12 cellular contexts compared by ENCODE assay signal in genomic region chr10:118564652-118565051, GRCh38. TPM values are rescaled to one million over a fixed set of nuclear protein-coding genes. Genes with fewer than 3 reads are reported as not detected.
DNase-seq lines count a peak whose midpoint lies in the region; ATAC-seq and TF ChIP-seq lines count a peak whose summit lies in the region.
"Had no signal": no experiment of that assay in that cellular context is flagged by ENCODE, and none has a peak within 500 bp of the region (broad histone marks: within the 10 kb centered on the region; RNA-seq: fewer than 3 reads in every experiment).

No MANE protein-coding gene starts in this region.

- no peaks in the 10 kb centered on the region for H3K36me3 Mint-ChIP-seq in neural crest cell (ENCODE audit: low read depth)

- no peaks in the 10 kb centered on the region for H3K4me1 Mint-ChIP-seq in neural crest cell

- peak; percentile 78 for DNase-seq in DMS 273 (lab: John Stamatoyannopoulos, UW; ENCODE audit: unreplicated experiment)
- DNase-seq in DMS 273 treated with DMSO at 0.1 percent for 48 hours (lab: John Stamatoyannopoulos, UW), result no peak
- peak; percentile 44 for DNase-seq in NCI-H146 (lab: John Stamatoyannopoulos, UW)
- DNase-seq in dermis blood vessel endothelial cell, result peak; percentile 52
- no peak for DNase-seq in neural crest cell (ENCODE audit: low read depth, low spot score)
- DNase-seq in left lobe of liver (ENCODE audit: low spot score), result no peak
- DNase-seq in activated naive CD4-positive, alpha-beta T cell treated with Interleukin-2 at 50 U/mL for 16 hours, result no peak
- DNase-seq: foreskin melanocyte, T-helper 9 cell had no signal

- H3K27me3 Mint-ChIP-seq in neural crest cell (ENCODE audit: low read depth), result peaks cover 2% of the 10 kb centered on the region

- peaks cover 6% of the 10 kb centered on the region for H3K9me3 Mint-ChIP-seq in neural crest cell

- no peak overlapping the region for H3K27ac Mint-ChIP-seq in neural crest cell (ENCODE audit: unreplicated experiment)
- H3K27ac Mint-ChIP-seq: activated naive CD8-positive, alpha-beta T cell had no signal

- ATAC-seq in left lobe of liver (no peak), GM21619 (IDR thresholded peaks at IDR 0.05; ENCODE audit: unreplicated experiment) (no peak)

- no peak overlapping the region for H3K4me3 Mint-ChIP-seq in neural crest cell
- H3K4me3 Mint-ChIP-seq: activated naive CD8-positive, alpha-beta T cell had no signal

- TF ChIP-seq CTCF in neural crest cell (conservative IDR thresholded peaks at IDR 0.05), result peak; percentile 36

RNA-seq across cellular contexts. Expression of gene PRLHR, which starts 30.8 kb away (rescaled TPM):
- not detected in 2 replicates for total RNA-seq in dermis blood vessel endothelial cell
- not detected in 2 replicates for total RNA-seq in neural crest cell
- not detected for total RNA-seq in left lobe of liver
- total RNA-seq: omental fat pad had no signal

Comparison
In these comparisons a context has a peak if more than half of its experiments do, and no peak if none do; other contexts are left out.
1. DNase-seq: peak in DMS 273 (single experiment), NCI-H146 (single experiment) and dermis blood vessel endothelial cell (single experiment); none in DMS 273 treated with DMSO at 0.1 percent for 48 hours (single experiment), neural crest cell (single experiment), left lobe of liver (single experiment) and activated naive CD4-positive, alpha-beta T cell treated with Interleukin-2 at 50 U/mL for 16 hours (single experiment).